In the genomic region with DNA sequence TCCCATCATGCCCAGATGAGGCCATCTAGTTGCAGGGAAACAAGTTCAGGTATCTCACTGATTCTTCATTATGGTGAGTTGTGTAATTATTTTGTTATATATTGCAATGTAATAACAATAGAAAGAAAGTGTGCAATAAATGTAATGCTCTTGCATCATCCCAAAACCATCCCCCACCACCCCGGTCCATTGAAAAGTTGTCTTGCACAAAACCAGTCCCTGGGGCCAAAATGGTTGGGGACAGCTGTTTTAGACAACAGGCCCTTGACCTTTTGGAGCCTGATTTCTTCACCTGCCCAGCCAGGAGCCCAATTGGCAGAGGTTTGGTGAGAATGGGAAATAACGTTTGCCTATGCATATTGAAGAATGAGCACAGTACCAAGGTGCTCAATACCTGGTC, we compare ENCODE assay signal across 1 cellular context.
TF ChIP-seq lines count a peak whose summit lies in the region.

No MANE protein-coding gene starts in this region.

TF ChIP-seq in HepG2, 621 proteins besides CTCF, POLR2A, EP300 and RAD21:
- TF ChIP-seq TBX2 (CRISPR knock-in tag; IDR thresholded peaks at IDR 0.05; ENCODE audit: borderline replicate concordance) = no peak
- peak; percentile 38; the same call in 1 of the 2 replicates for TF ChIP-seq CEBPB (IDR thresholded peaks at IDR 0.05; ENCODE audit: borderline replicate concordance, low read depth, low read length)
- TF ChIP-seq CREM (IDR thresholded peaks at IDR 0.05) = no peak
- TF ChIP-seq CREM (CRISPR knock-in tag; IDR thresholded peaks at IDR 0.05) = no peak
- TF ChIP-seq ZNF552 (CRISPR knock-in tag; IDR thresholded peaks at IDR 0.05; ENCODE audit: borderline replicate concordance) = no peak
